ENCODE assay signal across 23 cellular contexts in genomic region chr3:178397836-178398235, GRCh38.
"Had no signal": no experiment of that assay in that cellular context is flagged by ENCODE, and none has a peak within 500 bp of the region (broad histone marks: within the 10 kb centered on the region; RNA-seq: fewer than 3 reads in every experiment).

No MANE protein-coding gene starts in this region.

- H3K36me3 ChIP-seq: ascending aorta, heart right ventricle, prostate gland, spleen, uterus had no signal

- H3K4me3 Mint-ChIP-seq: activated CD4-positive, alpha-beta memory T cell treated with anti-CD3 and anti-CD28 coated beads, Interleukin-2, amount 10 ng/mL, durations not matched to agents 7 days and 5 days; activated CD4-positive, alpha-beta T cell treated with anti-CD3 and anti-CD28 coated beads, Interleukin-2, amount 10 ng/mL, durations not matched to agents 24 days and 14 days; activated CD8-positive, alpha-beta memory T cell treated with anti-CD3 and anti-CD28 coated beads, Interleukin-2, amount 10 ng/mL, durations not matched to agents 7 days and 5 days; activated naive CD4-positive, alpha-beta T cell treated with anti-CD3 and anti-CD28 coated beads, Interleukin-2, amount 50 U/mL, for 24 hours; central memory CD8-positive, alpha-beta T cell; natural killer cell treated with Interleukin-12 subunit alpha and Interleukin-12 subunit beta and Interleukin-15 and Interleukin-18, amount 100 ng/mL, for 72 hours had no signal

- H3K9me3 Mint-ChIP-seq: activated CD4-positive, alpha-beta memory T cell treated with anti-CD3 and anti-CD28 coated beads, Interleukin-2, amount 10 ng/mL, durations not matched to agents 7 days and 5 days; activated CD4-positive, alpha-beta T cell treated with anti-CD3 and anti-CD28 coated beads, Interleukin-2, amount 10 ng/mL, durations not matched to agents 24 days and 14 days; activated naive CD4-positive, alpha-beta T cell treated with anti-CD3 and anti-CD28 coated beads, Interleukin-2, amount 50 U/mL, for 24 hours; central memory CD8-positive, alpha-beta T cell; natural killer cell treated with Interleukin-12 subunit alpha and Interleukin-12 subunit beta and Interleukin-15 and Interleukin-18, amount 100 ng/mL, for 72 hours had no signal

- H3K4me1 ChIP-seq: prostate gland, spleen, testis, uterus had no signal

- ATAC-seq: activated CD4-positive, CD25-positive, alpha-beta regulatory T cell treated with anti-CD3 and anti-CD28 coated beads, Interleukin-2, amount 50 U/mL, for 24 hours; activated CD8-positive, alpha-beta memory T cell treated with anti-CD3 and anti-CD28 coated beads, Interleukin-2, amount 10 ng/mL, durations not matched to agents 7 days and 5 days; heart right ventricle; left cardiac atrium; natural killer cell treated with Interleukin-12 subunit alpha and Interleukin-12 subunit beta and Interleukin-15 and Interleukin-18, amount 100 ng/mL, for 72 hours had no signal

- H3K27me3 ChIP-seq: ascending aorta, heart right ventricle, spleen, testis, uterus had no signal

- H3K9me3 ChIP-seq: ascending aorta, prostate gland, testis, uterus had no signal

- H3K4me3 ChIP-seq: ascending aorta, heart right ventricle, prostate gland, spleen, testis, uterus had no signal

- H3K27me3 Mint-ChIP-seq: activated CD4-positive, alpha-beta T cell treated with anti-CD3 and anti-CD28 coated beads, Interleukin-2, amount 10 ng/mL, durations not matched to agents 24 days and 14 days; activated CD8-positive, alpha-beta memory T cell treated with anti-CD3 and anti-CD28 coated beads, Interleukin-2, amount 10 ng/mL, durations not matched to agents 7 days and 5 days had no signal

- H3K27ac Mint-ChIP-seq: activated CD4-positive, alpha-beta memory T cell treated with anti-CD3 and anti-CD28 coated beads, Interleukin-2, amount 10 ng/mL, durations not matched to agents 7 days and 5 days; activated CD4-positive, alpha-beta T cell treated with anti-CD3 and anti-CD28 coated beads, Interleukin-2, amount 10 ng/mL, durations not matched to agents 24 days and 14 days; activated CD8-positive, alpha-beta memory T cell treated with anti-CD3 and anti-CD28 coated beads, Interleukin-2, amount 10 ng/mL, durations not matched to agents 7 days and 5 days; activated naive CD4-positive, alpha-beta T cell treated with anti-CD3 and anti-CD28 coated beads, Interleukin-2, amount 50 U/mL, for 24 hours; natural killer cell treated with Interleukin-12 subunit alpha and Interleukin-12 subunit beta and Interleukin-15 and Interleukin-18, amount 100 ng/mL, for 72 hours had no signal

- DNase-seq: activated CD4-positive, alpha-beta memory T cell treated with anti-CD3 and anti-CD28 coated beads, Interleukin-2, amount 10 ng/mL, durations not matched to agents 7 days and 5 days; activated CD4-positive, alpha-beta T cell treated with anti-CD3 and anti-CD28 coated beads, Interleukin-2, amount 10 ng/mL, durations not matched to agents 24 days and 14 days; activated CD8-positive, alpha-beta memory T cell treated with anti-CD3 and anti-CD28 coated beads, Interleukin-2, amount 10 ng/mL, durations not matched to agents 7 days and 5 days; activated gamma-delta T cell treated with Interleukin-2 at 50 U/mL for 16 hours; activated T-cell treated with anti-CD3 and anti-CD28 coated beads for 4 hours; effector memory CD4-positive, alpha-beta T cell; foreskin fibroblast; heart right ventricle; islet precursor cell; left cardiac atrium; spleen; stimulated activated CD4-positive, alpha-beta T cell treated with anti-CD3 and anti-CD28 coated beads, Interleukin-4, amount 100 ng/mL, for 1 hour; stimulated activated naive CD4-positive, alpha-beta T cell; testis; trophoblast cell; uterus had no signal

- H3K36me3 Mint-ChIP-seq: activated CD8-positive, alpha-beta memory T cell treated with anti-CD3 and anti-CD28 coated beads, Interleukin-2, amount 10 ng/mL, durations not matched to agents 7 days and 5 days; activated naive CD4-positive, alpha-beta T cell treated with anti-CD3 and anti-CD28 coated beads, Interleukin-2, amount 50 U/mL, for 24 hours; natural killer cell treated with Interleukin-12 subunit alpha and Interleukin-12 subunit beta and Interleukin-15 and Interleukin-18, amount 100 ng/mL, for 72 hours had no signal

- H3K4me1 Mint-ChIP-seq: activated CD4-positive, alpha-beta T cell treated with anti-CD3 and anti-CD28 coated beads, Interleukin-2, amount 10 ng/mL, durations not matched to agents 24 days and 14 days; activated naive CD4-positive, alpha-beta T cell treated with anti-CD3 and anti-CD28 coated beads, Interleukin-2, amount 50 U/mL, for 24 hours; central memory CD8-positive, alpha-beta T cell had no signal

- H3K27ac ChIP-seq: ascending aorta, heart right ventricle, prostate gland, spleen, testis, uterus, VCaP had no signal
